ENCODE assay signal across 35 cellular contexts in the genomic region with DNA sequence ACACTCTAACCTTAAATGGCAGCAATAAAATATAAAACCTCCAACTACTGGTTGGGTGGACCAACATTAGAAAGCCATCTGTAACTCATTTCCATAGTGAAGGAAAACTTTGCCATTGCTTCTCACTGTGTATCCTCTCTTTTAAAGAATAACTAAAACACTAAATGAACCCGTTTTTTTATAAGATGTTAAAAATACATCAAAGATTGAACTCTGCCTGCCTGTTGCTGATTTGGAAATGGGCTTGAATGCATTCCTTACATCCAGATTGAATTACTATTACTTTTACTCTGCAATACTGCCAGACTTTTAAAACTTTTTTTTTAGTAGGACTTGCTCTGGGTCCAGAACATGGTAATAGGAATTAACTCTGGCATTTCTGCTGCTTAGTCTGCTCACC.
"Had no signal": no experiment of that assay in that cellular context is flagged by ENCODE, and none has a peak within 500 bp of the region (broad histone marks: within the 10 kb centered on the region; RNA-seq: fewer than 3 reads in every experiment).

No MANE protein-coding gene starts in this region.

- H3K27me3 ChIP-seq: MG63 had no signal

- H3K36me3 ChIP-seq: MG63 had no signal

- H3K4me2 ChIP-seq: KMS-11 had no signal

- H3K4me3 ChIP-seq: MG63 had no signal

- H3K9me3 ChIP-seq: MG63 had no signal

- DNase-seq: Karpas-422, Kasumi-1, MG63, MM.1S, MV-4-11, NCI-H1048, NCI-H1092, NCI-H1092 treated with DMSO at 0.1 percent for 48 hours, NCI-H1105, NCI-H1105 treated with DMSO at 0.1 percent for 48 hours, NCI-H1417, NCI-H1417 treated with DMSO at 0.1 percent for 48 hours, NCI-H1436, NCI-H1436 treated with DMSO at 0.1 percent for 48 hours, NCI-H146, NCI-H1694, NCI-H1694 treated with DMSO at 0.1 percent for 48 hours, NCI-H187, NCI-H187 treated with DMSO at 0.1 percent for 48 hours, NCI-H1930, NCI-H2029, NCI-H2029 treated with DMSO at 0.1 percent for 48 hours, NCI-H2081, NCI-H2081 treated with DMSO at 0.1 percent for 48 hours, NCI-H2107, NCI-H2171, NCI-H2171 treated with DMSO at 0.1 percent for 48 hours, NCI-H2227 treated with DMSO at 0.1 percent for 48 hours, NCI-H226, NCI-H345, NCI-H446, NCI-H446 treated with DMSO at 0.1 percent for 48 hours, NCI-H510A, NCI-H510A treated with DMSO at 0.1 percent for 48 hours had no signal

- H3K9ac ChIP-seq: KMS-11 had no signal

- H3K27ac ChIP-seq: KMS-11 had no signal
